In the genomic region with DNA sequence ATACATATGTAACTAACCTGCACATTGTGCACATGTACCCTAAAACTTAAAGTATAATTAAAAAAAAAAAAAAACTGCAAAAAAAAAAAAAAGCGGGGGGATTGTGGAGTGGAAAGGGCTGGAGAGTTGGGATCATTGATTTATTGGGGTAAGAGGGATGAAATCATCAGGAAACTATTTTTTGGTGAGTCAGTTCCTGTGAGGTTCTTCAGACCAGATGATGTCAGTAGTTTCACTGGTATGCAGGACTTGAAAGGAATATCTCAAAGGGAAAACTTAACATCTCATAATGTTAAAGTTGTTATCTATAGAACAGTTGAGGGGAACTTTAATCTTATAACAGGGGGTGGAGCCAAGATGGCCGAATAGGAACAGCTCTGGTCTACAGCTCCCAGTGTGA, we compare ENCODE assay signal across 28 cellular contexts. TPM values are rescaled to one million over a fixed set of nuclear protein-coding genes. Genes with fewer than 3 reads are reported as not detected.
DNase-seq lines count a peak whose midpoint lies in the region; ATAC-seq and TF ChIP-seq lines count a peak whose summit lies in the region.
"Had no signal": no experiment of that assay in that cellular context is flagged by ENCODE, and none has a peak within 500 bp of the region (broad histone marks: within the 10 kb centered on the region; RNA-seq: fewer than 3 reads in every experiment).

No MANE protein-coding gene starts in this region.

- H4K20me1 ChIP-seq in hepatocyte (ENCODE audit: insufficient read depth, poor library complexity, severe bottlenecking), result no peaks in the 10 kb centered on the region

- no peak for ATAC-seq in activated CD8-positive, alpha-beta memory T cell treated with anti-CD3 and anti-CD28 coated beads, Interleukin-2, amount 10 ng/mL, durations not matched to agents 7 days and 5 days
- ATAC-seq: CD8-positive, alpha-beta T cell had no signal

- H3K4me1 ChIP-seq in HEK293 (ENCODE audit: control insufficient read depth, insufficient read depth, low read length) (no peaks in the 10 kb centered on the region), hepatocyte (ENCODE audit: insufficient read depth) (no peaks in the 10 kb centered on the region)
- H3K4me1 ChIP-seq: testis, vagina had no signal

- no peak overlapping the region for H2AFZ ChIP-seq in hepatocyte

- no peaks in the 10 kb centered on the region for H3K9me2 ChIP-seq in hepatocyte (replicated peaks; ENCODE audit: insufficient read depth)

- no peak overlapping the region for H3K4me2 ChIP-seq in hepatocyte

- CTCF ChIA-PET in HEK293 (lab: Yijun Ruan, JAX) (no interaction called here), RWPE1 (lab: Yijun Ruan, JAX) (no interaction called here)
- CTCF ChIA-PET in activated CD8-positive, alpha-beta memory T cell treated with anti-CD3 and anti-CD28 coated beads, Interleukin-2, amount 10 ng/mL, durations not matched to agents 7 days and 5 days (lab: Charles Lee), result no interaction called here

- POLR2A ChIA-PET in HEK293 (lab: Yijun Ruan, JAX) (no interaction called here), RWPE1 (lab: Yijun Ruan, JAX; ENCODE audit: low non-redundant PET) (no interaction called here)

- no peaks in the 10 kb centered on the region for H3K9me3 ChIP-seq in HEK293 (ENCODE audit: control insufficient read depth, insufficient read depth, low read depth, low read length)
- H3K9me3 ChIP-seq in hepatocyte (ENCODE audit: low read depth), result peaks cover 7% of the 10 kb centered on the region
- H3K9me3 ChIP-seq: testis, vagina had no signal

- H3K27me3 ChIP-seq in hepatocyte, result no peaks in the 10 kb centered on the region
- H3K27me3 ChIP-seq: testis, vagina had no signal

- 61% methylated on average over 2 of the region's 2 CpGs for WGBS in hepatocyte (ENCODE audit: low lambda C conversion rate, missing lambda C conversion rate)

- TF ChIP-seq CTCF in AG10803 (conservative IDR thresholded peaks at IDR 0.05; ENCODE audit: low read length) (no peak), HEK293 (tag by site-specific recombination; IDR thresholded peaks at IDR 0.05) (no peak), RWPE1 (conservative IDR thresholded peaks at IDR 0.05; ENCODE audit: low read depth) (no peak), hepatocyte (IDR thresholded peaks at IDR 0.05; ENCODE audit: poor library complexity) (no peak)

- H3K4me3 Mint-ChIP-seq in activated CD8-positive, alpha-beta memory T cell treated with anti-CD3 and anti-CD28 coated beads, Interleukin-2, amount 10 ng/mL, durations not matched to agents 7 days and 5 days, result no peak overlapping the region
- H3K4me3 Mint-ChIP-seq: activated B cell treated with CpG ODN at 0.5 μM for 24 hours; activated CD4-positive, alpha-beta memory T cell treated with anti-CD3 and anti-CD28 coated beads, Interleukin-2, amount 10 ng/mL, durations not matched to agents 7 days and 5 days; CD8-positive, alpha-beta T cell; dendritic cell treated with granulocyte-macrophage colony-stimulating factor and Interleukin-4, amounts not matched to agents 40 ng/mL and 50 ng/mL, for 4 days had no signal

- H3K4me3 ChIP-seq in AG10803 (ENCODE audit: low read length), result no peak overlapping the region
- no peak overlapping the region for H3K4me3 ChIP-seq in HEK293 (ENCODE audit: low read depth, low read length)
- no peak overlapping the region for H3K4me3 ChIP-seq in hepatocyte
- H3K4me3 ChIP-seq: lung, testis, vagina had no signal

- peaks cover 5% of the 10 kb centered on the region for H3K9me3 Mint-ChIP-seq in activated CD8-positive, alpha-beta memory T cell treated with anti-CD3 and anti-CD28 coated beads, Interleukin-2, amount 10 ng/mL, durations not matched to agents 7 days and 5 days (ENCODE audit: low read depth)

- H3K27ac ChIP-seq in HEK293 (ENCODE audit: extremely low read depth, low read depth, low read length) (no peak overlapping the region), RWPE1 (no peak overlapping the region), hepatocyte (no peak overlapping the region)
- H3K27ac ChIP-seq: HL-60, testis, vagina had no signal

- peaks cover 6% of the 10 kb centered on the region for H3K27me3 Mint-ChIP-seq in activated CD8-positive, alpha-beta memory T cell treated with anti-CD3 and anti-CD28 coated beads, Interleukin-2, amount 10 ng/mL, durations not matched to agents 7 days and 5 days
- H3K27me3 Mint-ChIP-seq: activated B cell treated with CpG ODN at 0.5 μM for 24 hours; activated CD4-positive, alpha-beta memory T cell treated with anti-CD3 and anti-CD28 coated beads, Interleukin-2, amount 10 ng/mL, durations not matched to agents 7 days and 5 days had no signal

- no peaks in the 10 kb centered on the region for H3K79me2 ChIP-seq in hepatocyte

- H3K4me1 Mint-ChIP-seq in activated CD8-positive, alpha-beta memory T cell treated with anti-CD3 and anti-CD28 coated beads, Interleukin-2, amount 10 ng/mL, durations not matched to agents 7 days and 5 days, result no peaks in the 10 kb centered on the region
- H3K4me1 Mint-ChIP-seq: activated B cell treated with CpG ODN at 0.5 μM for 24 hours; activated CD4-positive, alpha-beta memory T cell treated with anti-CD3 and anti-CD28 coated beads, Interleukin-2, amount 10 ng/mL, durations not matched to agents 7 days and 5 days had no signal

- H3K27ac Mint-ChIP-seq in activated CD8-positive, alpha-beta memory T cell treated with anti-CD3 and anti-CD28 coated beads, Interleukin-2, amount 10 ng/mL, durations not matched to agents 7 days and 5 days, result no peak overlapping the region
- H3K27ac Mint-ChIP-seq: activated B cell treated with CpG ODN at 0.5 μM for 24 hours; activated CD4-positive, alpha-beta memory T cell treated with anti-CD3 and anti-CD28 coated beads, Interleukin-2, amount 10 ng/mL, durations not matched to agents 7 days and 5 days; CD8-positive, alpha-beta T cell; dendritic cell treated with granulocyte-macrophage colony-stimulating factor and Interleukin-4, amounts not matched to agents 40 ng/mL and 50 ng/mL, for 4 days had no signal

- peak; percentile 61 for DNase-seq in AG10803 (ENCODE audit: low read depth)
- peak; percentile 50 for DNase-seq in RWPE1 (ENCODE audit: low spot score)
- DNase-seq in fibroblast of peridontal ligament (ENCODE audit: extremely low read depth), result peak; percentile 35
- DNase-seq in activated CD8-positive, alpha-beta memory T cell treated with anti-CD3 and anti-CD28 coated beads, Interleukin-2, amount 10 ng/mL, durations not matched to agents 7 days and 5 days, result no peak
- no peak for DNase-seq in GM19240 (ENCODE audit: insufficient read length, low spot score)
- DNase-seq in hepatocyte (ENCODE audit: low spot score), result no peak
- no peak for DNase-seq in stimulated activated CD8-positive, alpha-beta memory T cell treated with anti-CD3 and anti-CD28 coated beads, Interleukin-4, amount 100 ng/mL, for 48 hours
- DNase-seq: activated B cell treated with CpG ODN at 0.5 μM for 24 hours; activated CD4-positive, alpha-beta memory T cell treated with anti-CD3 and anti-CD28 coated beads, Interleukin-2, amount 10 ng/mL, durations not matched to agents 7 days and 5 days; activated T-cell treated with anti-CD3 and anti-CD28 coated beads for 4 hours; amygdala; CD8-positive, alpha-beta T cell; foreskin melanocyte; kidney; NCI-H1417; NCI-H524; nucleus accumbens; small intestine; stimulated activated CD4-positive, alpha-beta T cell treated with anti-CD3 and anti-CD28 coated beads, Interleukin-2, amount 100 ng/mL, for 24 hours; stimulated activated naive CD4-positive, alpha-beta T cell; T1000; testis had no signal

- no peaks in the 10 kb centered on the region for H3K36me3 Mint-ChIP-seq in activated CD8-positive, alpha-beta memory T cell treated with anti-CD3 and anti-CD28 coated beads, Interleukin-2, amount 10 ng/mL, durations not matched to agents 7 days and 5 days
- H3K36me3 Mint-ChIP-seq: CD8-positive, alpha-beta T cell had no signal

- H3K36me3 ChIP-seq in HEK293 (ENCODE audit: control insufficient read depth in 2 of 2, insufficient read depth in 1 of 2, low read length in 2 of 2) (no peaks in the 10 kb centered on the region), hepatocyte (replicated peaks; ENCODE audit: insufficient read depth, low read depth) (no peaks in the 10 kb centered on the region)
- H3K36me3 ChIP-seq: vagina had no signal

TF ChIP-seq in HEK293, 187 proteins besides CTCF, POLR2A, EP300 and RAD21:
- TF ChIP-seq ZNF223 (tag by site-specific recombination; IDR thresholded peaks at IDR 0.05) (no peak), ZBTB21 (tag by site-specific recombination; IDR thresholded peaks at IDR 0.05) (peak; percentile 43; the same call in 1 of the 2 replicates)
- TF ChIP-seq, protein P1, sequence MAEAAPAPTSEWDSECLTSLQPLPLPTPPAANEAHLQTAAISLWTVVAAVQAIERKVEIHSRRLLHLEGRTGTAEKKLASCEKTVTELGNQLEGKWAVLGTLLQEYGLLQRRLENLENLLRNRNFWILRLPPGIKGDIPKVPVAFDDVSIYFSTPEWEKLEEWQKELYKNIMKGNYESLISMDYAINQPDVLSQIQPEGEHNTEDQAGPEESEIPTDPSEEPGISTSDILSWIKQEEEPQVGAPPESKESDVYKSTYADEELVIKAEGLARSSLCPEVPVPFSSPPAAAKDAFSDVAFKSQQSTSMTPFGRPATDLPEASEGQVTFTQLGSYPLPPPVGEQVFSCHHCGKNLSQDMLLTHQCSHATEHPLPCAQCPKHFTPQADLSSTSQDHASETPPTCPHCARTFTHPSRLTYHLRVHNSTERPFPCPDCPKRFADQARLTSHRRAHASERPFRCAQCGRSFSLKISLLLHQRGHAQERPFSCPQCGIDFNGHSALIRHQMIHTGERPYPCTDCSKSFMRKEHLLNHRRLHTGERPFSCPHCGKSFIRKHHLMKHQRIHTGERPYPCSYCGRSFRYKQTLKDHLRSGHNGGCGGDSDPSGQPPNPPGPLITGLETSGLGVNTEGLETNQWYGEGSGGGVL (tag by site-specific recombination; IDR thresholded peaks at IDR 0.05), result peak; percentile 53; the same call in 1 of the 2 replicates

RNA-seq across cellular contexts. Expression of a gene that starts 32.6 kb away (rescaled TPM):
- not detected for total RNA-seq in activated CD8-positive, alpha-beta memory T cell treated with anti-CD3 and anti-CD28 coated beads, Interleukin-2, amount 10 ng/mL, durations not matched to agents 7 days and 5 days
- 0.08 and 0.10 TPM in 2 replicates for total RNA-seq in hepatocyte
- polyA plus RNA-seq in hepatocyte, result not detected in 2 replicates
- total RNA-seq: activated B cell treated with CpG ODN at 0.5 μM for 24 hours; activated CD4-positive, alpha-beta memory T cell treated with anti-CD3 and anti-CD28 coated beads, Interleukin-2, amount 10 ng/mL, durations not matched to agents 7 days and 5 days; cardiac septum; CD8-positive, alpha-beta T cell; kidney; lung; vagina had no signal
- polyA plus RNA-seq: lung had no signal

Comparison
In these comparisons a context has a peak if more than half of its experiments do, and no peak if none do; other contexts are left out.
1. DNase-seq: peak in AG10803 (single experiment), RWPE1 (single experiment) and fibroblast of peridontal ligament (single experiment); none in activated CD8-positive, alpha-beta memory T cell treated with anti-CD3 and anti-CD28 coated beads, Interleukin-2, amount 10 ng/mL, durations not matched to agents 7 days and 5 days (single experiment), GM19240 (single experiment), hepatocyte (single experiment) and stimulated activated CD8-positive, alpha-beta memory T cell treated with anti-CD3 and anti-CD28 coated beads, Interleukin-4, amount 100 ng/mL, for 48 hours (single experiment).